Comparison of ENCODE assay signal across 18 cellular contexts in genomic region chr6:90033872-90034271, GRCh38.
DNase-seq lines count a peak whose midpoint lies in the region; ATAC-seq and TF ChIP-seq lines count a peak whose summit lies in the region.
"Had no signal": no experiment of that assay in that cellular context is flagged by ENCODE, and none has a peak within 500 bp of the region (broad histone marks: within the 10 kb centered on the region; RNA-seq: fewer than 3 reads in every experiment).

No MANE protein-coding gene starts in this region.

- ATAC-seq in stimulated activated naive CD8-positive, alpha-beta T cell treated with anti-CD3 and anti-CD28 coated beads, Interleukin-15, Interleukin-2, amounts not matched to agents 100 U/mL and 50 U/mL, for 24 hours: no peak
- ATAC-seq in memory B cell (ENCODE audit: low read depth) (no peak), left lobe of liver (no peak)
- ATAC-seq: PC-3 had no signal

- DNase-seq in stimulated activated naive CD8-positive, alpha-beta T cell treated with anti-CD3 and anti-CD28 coated beads, Interleukin-15, Interleukin-2, amounts not matched to agents 100 U/mL and 50 U/mL, for 24 hours: no peak
- DNase-seq in activated naive CD8-positive, alpha-beta T cell treated with anti-CD3 and anti-CD28 coated beads for 36 hours: no peak
- DNase-seq in memory B cell (ENCODE audit: low spot score in 2 of 2) (no peak), left lobe of liver (ENCODE audit: low spot score) (no peak), SIG-M5 treated with dmso at 0.1 percent for 504 hours (lab: John Stamatoyannopoulos, UW; ENCODE audit: unreplicated experiment) (no peak), mesothelial cell of epicardium (ENCODE audit: low spot score in 2 of 2, unreplicated experiment in 2 of 2) (no peak)
- DNase-seq: DMS79 treated with DMSO at 0.1 percent for 48 hours, MV-4-11, NCI-H1105 treated with DMSO at 0.1 percent for 48 hours, NCI-H2081, NCI-H2171, NCI-H345, NCI-H524 treated with DMSO at 0.1 percent for 48 hours, PC-3, Right ventricle myocardium superior had no signal

- peak overlapping the region; percentile 52 for H3K27ac Mint-ChIP-seq in stimulated activated naive CD8-positive, alpha-beta T cell treated with anti-CD3 and anti-CD28 coated beads, Interleukin-15, Interleukin-2, amounts not matched to agents 100 ng/mL and 50 ng/mL, for 24 hours
- H3K27ac Mint-ChIP-seq in activated naive CD8-positive, alpha-beta T cell treated with anti-CD3 and anti-CD28 coated beads for 36 hours: peak overlapping the region; percentile 2
- peak overlapping the region; percentile 79 for H3K27ac Mint-ChIP-seq in memory B cell
- no peak overlapping the region for H3K27ac Mint-ChIP-seq in mesothelial cell of epicardium
- H3K27ac Mint-ChIP-seq: B cell, CD14-positive monocyte had no signal

- H3K36me3 Mint-ChIP-seq in stimulated activated naive CD8-positive, alpha-beta T cell treated with anti-CD3 and anti-CD28 coated beads, Interleukin-15, Interleukin-2, amounts not matched to agents 100 ng/mL and 50 ng/mL, for 24 hours (ENCODE audit: low read depth): peaks cover 83% of the 10 kb centered on the region
- peaks cover 82% of the 10 kb centered on the region for H3K36me3 Mint-ChIP-seq in activated naive CD8-positive, alpha-beta T cell treated with anti-CD3 and anti-CD28 coated beads for 36 hours
- H3K36me3 Mint-ChIP-seq in memory B cell (peaks cover 20% of the 10 kb centered on the region), mesothelial cell of epicardium (peaks cover 6% of the 10 kb centered on the region)

- H3K4me1 Mint-ChIP-seq in stimulated activated naive CD8-positive, alpha-beta T cell treated with anti-CD3 and anti-CD28 coated beads, Interleukin-15, Interleukin-2, amounts not matched to agents 100 ng/mL and 50 ng/mL, for 24 hours (ENCODE audit: low read depth): peaks cover 92% of the 10 kb centered on the region
- H3K4me1 Mint-ChIP-seq in activated naive CD8-positive, alpha-beta T cell treated with anti-CD3 and anti-CD28 coated beads for 36 hours: peaks cover 62% of the 10 kb centered on the region
- peaks cover 36% of the 10 kb centered on the region for H3K4me1 Mint-ChIP-seq in memory B cell
- peaks cover 12% of the 10 kb centered on the region for H3K4me1 Mint-ChIP-seq in mesothelial cell of epicardium

- H3K9me3 Mint-ChIP-seq in stimulated activated naive CD8-positive, alpha-beta T cell treated with anti-CD3 and anti-CD28 coated beads, Interleukin-15, Interleukin-2, amounts not matched to agents 100 ng/mL and 50 ng/mL, for 24 hours: peaks cover 3% of the 10 kb centered on the region
- H3K9me3 Mint-ChIP-seq in activated naive CD8-positive, alpha-beta T cell treated with anti-CD3 and anti-CD28 coated beads for 36 hours: peaks cover 6% of the 10 kb centered on the region
- H3K9me3 Mint-ChIP-seq in memory B cell: peaks cover 2% of the 10 kb centered on the region
- peaks cover 5% of the 10 kb centered on the region for H3K9me3 Mint-ChIP-seq in mesothelial cell of epicardium

- H3K27me3 Mint-ChIP-seq in stimulated activated naive CD8-positive, alpha-beta T cell treated with anti-CD3 and anti-CD28 coated beads, Interleukin-15, Interleukin-2, amounts not matched to agents 100 ng/mL and 50 ng/mL, for 24 hours: no peaks in the 10 kb centered on the region
- no peaks in the 10 kb centered on the region for H3K27me3 Mint-ChIP-seq in activated naive CD8-positive, alpha-beta T cell treated with anti-CD3 and anti-CD28 coated beads for 36 hours
- H3K27me3 Mint-ChIP-seq in memory B cell (no peaks in the 10 kb centered on the region), mesothelial cell of epicardium (ENCODE audit: low read depth) (no peaks in the 10 kb centered on the region)
- H3K27me3 Mint-ChIP-seq: B cell had no signal

- no peak overlapping the region for H3K4me3 Mint-ChIP-seq in stimulated activated naive CD8-positive, alpha-beta T cell treated with anti-CD3 and anti-CD28 coated beads, Interleukin-15, Interleukin-2, amounts not matched to agents 100 ng/mL and 50 ng/mL, for 24 hours
- no peak overlapping the region for H3K4me3 Mint-ChIP-seq in activated naive CD8-positive, alpha-beta T cell treated with anti-CD3 and anti-CD28 coated beads for 36 hours
- no peak overlapping the region for H3K4me3 Mint-ChIP-seq in memory B cell
- no peak overlapping the region for H3K4me3 Mint-ChIP-seq in mesothelial cell of epicardium
- H3K4me3 Mint-ChIP-seq: B cell, CD14-positive monocyte had no signal

- TF ChIP-seq CTCF in mesothelial cell of epicardium (IDR thresholded peaks at IDR 0.05; ENCODE audit: unreplicated experiment): no peak
